10 cellular contexts compared by ENCODE assay signal in genomic region chr14:24145219-24145618, GRCh38. TPM values are rescaled to one million over a fixed set of nuclear protein-coding genes. Genes with fewer than 3 reads are reported as not detected.
DNase-seq lines count a peak whose midpoint lies in the region; ATAC-seq and TF ChIP-seq lines count a peak whose summit lies in the region.
"Had no signal": no experiment of that assay in that cellular context is flagged by ENCODE, and none has a peak within 500 bp of the region (broad histone marks: within the 10 kb centered on the region; RNA-seq: fewer than 3 reads in every experiment).

No MANE protein-coding gene starts in this region.

- TF ChIP-seq CTCF in GM06990 (IDR thresholded peaks at IDR 0.05; ENCODE audit: insufficient read depth, low read length, poor library complexity, severe bottlenecking) = no peak
- no peak for TF ChIP-seq CTCF in Panc1 (IDR thresholded peaks at IDR 0.05)
- TF ChIP-seq CTCF in esophagus squamous epithelium (IDR thresholded peaks at IDR 0.05) = no peak
- no peak for TF ChIP-seq CTCF in gastrocnemius medialis (IDR thresholded peaks at IDR 0.05 in 4 of 5, conservative IDR thresholded peaks at IDR 0.05 in 1 of 5)

- DNase-seq in GM06990 (ENCODE audit: extremely low read depth, insufficient read length) = no peak
- no peak for DNase-seq in Panc1 (ENCODE audit: low read depth, low spot score)
- no peak for DNase-seq in esophagus squamous epithelium (lab: John Stamatoyannopoulos, UW)
- no peak for DNase-seq in gastrocnemius medialis
- no peak for DNase-seq in NCI-H1048 (lab: John Stamatoyannopoulos, UW)
- DNase-seq in NOMO-1 treated with DMSO at 0.1 percent for 48 hours (lab: John Stamatoyannopoulos, UW; ENCODE audit: unreplicated experiment) = no peak
- DNase-seq: activated gamma-delta T cell treated with Interleukin-2 at 50 U/mL for 16 hours had no signal

- CTCF ChIA-PET in Panc1 (lab: Charles Lee) = no interaction called here

- ATAC-seq in Panc1 (no peak), gastrocnemius medialis (no peak), HG03565 (IDR thresholded peaks at IDR 0.05; ENCODE audit: unreplicated experiment) (no peak), HG02759 (IDR thresholded peaks at IDR 0.05; ENCODE audit: unreplicated experiment) (no peak)

- POLR2A ChIA-PET in Panc1 (lab: Charles Lee) = no interaction called here

- H3K9me3 ChIP-seq in Panc1 (ENCODE audit: control insufficient read depth, insufficient read depth, low read depth, low read length) (no peaks in the 10 kb centered on the region), esophagus squamous epithelium (no peaks in the 10 kb centered on the region), gastrocnemius medialis (no peaks in the 10 kb centered on the region)

- in situ Hi-C loops in Panc1 (cut with HindIII; ENCODE audit: low pct_unique_long_range_greater_than_20kb, low sequenced_read_pairs) = no loop called here
- in situ Hi-C loops in gastrocnemius medialis (cut with MboI; ENCODE audit: low sequenced_read_pairs in 4 of 4) = loop anchor here in 1 of 4 donors (25.0 kb wide), 1 partner anchor 833 kb away; the partner anchor contains the start of genes BCL2L2, PABPN1 and PPP1R3E

- H3K4me1 ChIP-seq in Panc1 (ENCODE audit: control insufficient read depth, insufficient read depth, low read length) = peaks cover 6% of the 10 kb centered on the region; the same call in 1 of the 2 replicates
- H3K4me1 ChIP-seq in esophagus squamous epithelium = peaks cover 29 to 73% (median 33%) of the 10 kb centered on the region in 3 donors
- H3K4me1 ChIP-seq in gastrocnemius medialis = peaks cover 25 to 26% of the 10 kb centered on the region in 2 donors

- H3K36me3 ChIP-seq in GM06990 (ENCODE audit: control insufficient read depth, insufficient read depth, low read length) = peaks cover 20% of the 10 kb centered on the region
- peaks cover 3% of the 10 kb centered on the region for H3K36me3 ChIP-seq in Panc1 (ENCODE audit: control insufficient read depth, insufficient read depth, low read length)
- H3K36me3 ChIP-seq in esophagus squamous epithelium = peaks cover under 1 to 33% (median 7%) of the 10 kb centered on the region in 3 donors
- peaks cover 0 to 29% of the 10 kb centered on the region in 2 donors for H3K36me3 ChIP-seq in gastrocnemius medialis

- 73 to 100% methylated on average over 1 to 2 of the region's 2 CpGs for WGBS in esophagus squamous epithelium, 2 donors

- H3K27ac ChIP-seq in Panc1 (ENCODE audit: low read length) (peak overlapping the region; percentile 94), esophagus squamous epithelium (peak overlapping the region; percentile 92 to 98 (median 94)), gastrocnemius medialis (peak overlapping the region; percentile 92 to 97 (median 92))

- no peaks in the 10 kb centered on the region for H3K27me3 ChIP-seq in GM06990 (replicated peaks; ENCODE audit: control insufficient read depth, insufficient read depth, low read length)
- no peaks in the 10 kb centered on the region for H3K27me3 ChIP-seq in Panc1 (ENCODE audit: control insufficient read depth, insufficient read depth, low read length)
- no peaks in the 10 kb centered on the region for H3K27me3 ChIP-seq in esophagus squamous epithelium
- no peaks in the 10 kb centered on the region for H3K27me3 ChIP-seq in gastrocnemius medialis

- intact Hi-C loops in Panc1 (cut with micrococcal nuclease; ENCODE audit: unreplicated experiment) (no loop called here), esophagus squamous epithelium (cut with DNase I) (no loop called here), gastrocnemius medialis (cut with DNase I; ENCODE audit: low total_unique reads) (no loop called here)

- no TSS peak for BruUV-seq in Panc1 (replicated peaks; lab: Mats Ljungman, UMichigan)

- peak overlapping the region; percentile 100 for H3K4me3 ChIP-seq in GM06990 (replicated peaks; ENCODE audit: low read depth, low read length)
- H3K4me3 ChIP-seq in Panc1 (ENCODE audit: low read depth in 2 of 2, low read length in 2 of 2) = peak overlapping the region; percentile 87 to 96
- H3K4me3 ChIP-seq in esophagus squamous epithelium = peak overlapping the region in 1 of 4 donors; percentile 80
- H3K4me3 ChIP-seq in gastrocnemius medialis = no peak overlapping the region

- TF ChIP-seq POLR2A in esophagus squamous epithelium (IDR thresholded peaks at IDR 0.05) (no peak), gastrocnemius medialis (IDR thresholded peaks at IDR 0.05) (no peak)

RNA-seq across cellular contexts. Expression of gene PSME2, which starts 1.2 kb away (rescaled TPM):
- total RNA-seq in Panc1 (2021; ENCODE audit: unreplicated experiment) = 188 TPM
- 190 TPM for polyA plus RNA-seq in Panc1 (2012; ENCODE audit: insufficient read length)
- total RNA-seq in esophagus squamous epithelium = 100 to 1,000 TPM in 1 of 4 donors, 10 to 100 TPM in 3; 44.4 to 110 (median 77.2) TPM
- total RNA-seq in gastrocnemius medialis = 10 to 100 TPM; 13.7 to 53.2 (median 21.5) TPM

RNA-seq across cellular contexts. Expression of gene RNF31, which starts 2.1 kb away (rescaled TPM):
- total RNA-seq in Panc1 (2021; ENCODE audit: unreplicated experiment) (48.6 TPM), esophagus squamous epithelium (10 to 100 TPM; 26.8 to 35.6 (median 32.4) TPM), gastrocnemius medialis (100 to 1,000 TPM in 1 of 4 donors, 10 to 100 TPM in 3; 63.3 to 140 (median 82.4) TPM)
- 35.4 TPM for polyA plus RNA-seq in Panc1 (2012; ENCODE audit: insufficient read length)

RNA-seq across cellular contexts. Expression of gene EMC9, which starts 3.8 kb away (rescaled TPM):
- total RNA-seq in Panc1 (2021; ENCODE audit: unreplicated experiment) (42.5 TPM), esophagus squamous epithelium (10 to 100 TPM in 3 of 4 donors, 1 to 10 TPM in 1; 6.0 to 12.1 (median 10.9) TPM), gastrocnemius medialis (10 to 100 TPM; 13.6 to 18.8 (median 16.3) TPM)
- polyA plus RNA-seq in Panc1 (2012; ENCODE audit: insufficient read length) = 45.0 TPM

RNA-seq across cellular contexts. Expression of gene PSME1, which starts 9.2 kb away (rescaled TPM):
- 130 TPM for total RNA-seq in Panc1 (2021; ENCODE audit: unreplicated experiment)
- 132 TPM for polyA plus RNA-seq in Panc1 (2012; ENCODE audit: insufficient read length)
- total RNA-seq in esophagus squamous epithelium = 100 to 1,000 TPM; 100 to 256 (median 116) TPM
- 100 to 1,000 TPM in 2 of 4 donors, 10 to 100 TPM in 2; 63.3 to 158 (median 87.5) TPM for total RNA-seq in gastrocnemius medialis

RNA-seq across cellular contexts. Expression of gene FITM1, which starts 14.8 kb away (rescaled TPM):
- total RNA-seq in Panc1 (2021; ENCODE audit: unreplicated experiment) = 0.46 TPM
- not detected for polyA plus RNA-seq in Panc1 (2012; ENCODE audit: insufficient read length)
- total RNA-seq in esophagus squamous epithelium = 1 to 10 TPM in 1 of 4 donors, under 1 TPM in 2, not detected in 1; 0.42 to 3.7 (median 0.95) TPM
- 10 to 100 TPM; 45.3 to 91.3 (median 65.4) TPM for total RNA-seq in gastrocnemius medialis
- total RNA-seq: kidney epithelial cell had no signal

Comparison
In these comparisons a context has a peak if more than half of its experiments do, and no peak if none do; other contexts are left out.
1. H3K4me3 ChIP-seq: peak in GM06990 (single experiment) and Panc1 (2 of 2); none in gastrocnemius medialis (0 of 4).
2. Peak in every context shown above with its lines, with median percentiles within 50 percentile points of each other: H3K27ac ChIP-seq.